ENCODE assay signal across 19 cellular contexts in the genomic region with DNA sequence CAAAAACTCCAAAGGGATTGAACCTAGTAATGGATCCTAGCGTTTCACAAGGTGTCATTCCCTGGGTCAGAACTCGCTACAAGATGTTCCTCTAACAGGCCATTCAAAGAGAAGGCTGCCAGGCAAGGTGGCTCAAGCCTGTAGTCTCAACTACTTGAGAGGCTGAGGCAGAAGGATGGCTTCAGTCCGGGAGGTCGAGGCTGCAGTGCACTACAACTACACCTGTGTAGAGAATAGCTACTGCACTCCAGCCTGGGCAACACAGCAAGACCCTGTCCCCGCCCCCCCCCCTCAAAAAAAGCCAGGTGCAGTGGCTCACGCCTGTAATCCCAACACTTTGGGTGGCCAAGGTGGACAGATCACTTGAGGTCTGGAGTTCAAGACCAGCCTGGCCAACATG. TPM values are rescaled to one million over a fixed set of nuclear protein-coding genes. Genes with fewer than 3 reads are reported as not detected.
DNase-seq lines count a peak whose midpoint lies in the region; ATAC-seq, FAIRE-seq and TF ChIP-seq lines count a peak whose summit lies in the region.
"Had no signal": no experiment of that assay in that cellular context is flagged by ENCODE, and none has a peak within 500 bp of the region (broad histone marks: within the 10 kb centered on the region; RNA-seq: fewer than 3 reads in every experiment).

No MANE protein-coding gene starts in this region.

- CTCF ChIA-PET in activated CD8-positive, alpha-beta memory T cell treated with anti-CD3 and anti-CD28 coated beads, Interleukin-2, amount 10 ng/mL, durations not matched to agents 7 days and 5 days (lab: Charles Lee), result interaction anchor here (0.6 to 1.3 kb wide), 3 partner anchors 16 to 148 kb away, joined by 3 to 6 read pairs (median 3); no protein-coding TSS in a partner anchor
- CTCF ChIA-PET in HepG2 (lab: Yijun Ruan, JAX; ENCODE audit: low intra/inter-chr PET ratio, low total read pairs), result no interaction called here

- H3K36me3 Mint-ChIP-seq in activated CD8-positive, alpha-beta memory T cell treated with anti-CD3 and anti-CD28 coated beads, Interleukin-2, amount 10 ng/mL, durations not matched to agents 7 days and 5 days, result peaks cover 41% of the 10 kb centered on the region

- TF ChIP-seq EP300 in HepG2 (IDR thresholded peaks at IDR 0.05; ENCODE audit: low read depth in 2 of 2, low read length in 2 of 2) (no peak), HepG2 (CRISPR knock-in tag; IDR thresholded peaks at IDR 0.05; ENCODE audit: borderline replicate concordance) (no peak)

- H3K36me3 ChIP-seq in HepG2 (replicated peaks in 1 of 2; ENCODE audit: control insufficient read depth in 1 of 2, insufficient read depth in 2 of 2, low read length in 2 of 2), result no peaks in the 10 kb centered on the region
- no peaks in the 10 kb centered on the region for H3K36me3 ChIP-seq in right lobe of liver

- no peak for TF ChIP-seq CTCF in HepG2 (CRISPR knock-in tag; IDR thresholded peaks at IDR 0.05)
- TF ChIP-seq CTCF in right lobe of liver (IDR thresholded peaks at IDR 0.05), result no peak
- no peak for TF ChIP-seq CTCF in foreskin keratinocyte (conservative IDR thresholded peaks at IDR 0.05)
- TF ChIP-seq CTCF in coronary artery (IDR thresholded peaks at IDR 0.05), result no peak

- H3K27ac ChIP-seq in HepG2 (ENCODE audit: extremely low read length, insufficient read depth, low read length) (no peak overlapping the region), right lobe of liver (no peak overlapping the region), foreskin keratinocyte (peak overlapping the region; percentile 5), coronary artery (no peak overlapping the region)
- H3K27ac ChIP-seq: BLaER1 had no signal

- BruUV-seq in HepG2 (replicated peaks; lab: Mats Ljungman, UMichigan), result no TSS peak

- no peak overlapping the region for H3K4me2 ChIP-seq in HepG2 (ENCODE audit: low read depth, low read length)
- H3K4me2 ChIP-seq: BLaER1 had no signal

- no peak overlapping the region for H2AFZ ChIP-seq in HepG2 (ENCODE audit: low read length)

- H3K27me3 ChIP-seq in HepG2 (ENCODE audit: control insufficient read depth in 1 of 2, insufficient read depth in 2 of 2, low read length in 2 of 2), result no peaks in the 10 kb centered on the region
- no peaks in the 10 kb centered on the region for H3K27me3 ChIP-seq in right lobe of liver
- no peaks in the 10 kb centered on the region for H3K27me3 ChIP-seq in foreskin keratinocyte
- H3K27me3 ChIP-seq: BLaER1 had no signal

- no peaks in the 10 kb centered on the region for H3K27me3 Mint-ChIP-seq in activated CD8-positive, alpha-beta memory T cell treated with anti-CD3 and anti-CD28 coated beads, Interleukin-2, amount 10 ng/mL, durations not matched to agents 7 days and 5 days

- WGBS in HepG2 (ENCODE audit: low lambda C conversion rate), result 100% methylated on average over 3 of the region's 6 CpGs
- WGBS in right lobe of liver (ENCODE audit: insufficient coverage, low coverage, low lambda C conversion rate, missing lambda C conversion rate), result 93% methylated on average over 3 of the region's 6 CpGs

- H3K4me1 ChIP-seq in HepG2 (ENCODE audit: insufficient read depth, low read length) (peaks cover 58% of the 10 kb centered on the region), right lobe of liver (peaks cover 0 to 44% (median 18%) of the 10 kb centered on the region in 4 donors), foreskin keratinocyte (peaks cover 41% of the 10 kb centered on the region)
- H3K4me1 ChIP-seq: BLaER1 had no signal

- peaks cover 71% of the 10 kb centered on the region for H3K79me2 ChIP-seq in HepG2 (ENCODE audit: insufficient read depth, low read length)

- FAIRE-seq in HepG2 (lab: Jason Lieb, UNC), result no peak

- ATAC-seq in activated CD8-positive, alpha-beta memory T cell treated with anti-CD3 and anti-CD28 coated beads, Interleukin-2, amount 10 ng/mL, durations not matched to agents 7 days and 5 days, result no peak
- ATAC-seq in HepG2, result no peak
- no peak for ATAC-seq in right lobe of liver
- no peak for ATAC-seq in foreskin keratinocyte
- ATAC-seq in GM18502 (IDR thresholded peaks at IDR 0.05; ENCODE audit: poor library complexity, unreplicated experiment), result no peak
- ATAC-seq in HG02852 (IDR thresholded peaks at IDR 0.05; ENCODE audit: unreplicated experiment), result no peak
- ATAC-seq: CD8-positive, alpha-beta T cell; HCT116 had no signal

- H4K20me1 ChIP-seq in HepG2 (ENCODE audit: insufficient read depth, low read length), result peaks cover 5% of the 10 kb centered on the region; the same call in 1 of the 2 replicates

- no peak overlapping the region for H3K4me3 ChIP-seq in HepG2 (replicated peaks in 1 of 3; ENCODE audit: insufficient read depth in 1 of 3, low read depth in 2 of 3, low read length in 3 of 3)
- no peak overlapping the region for H3K4me3 ChIP-seq in right lobe of liver
- H3K4me3 ChIP-seq in coronary artery, result no peak overlapping the region
- H3K4me3 ChIP-seq: BLaER1 had no signal

- POLR2A ChIA-PET in HepG2 (lab: Yijun Ruan, JAX), result no interaction called here

- TF ChIP-seq POLR2A in HepG2 (IDR thresholded peaks at IDR 0.05; ENCODE audit: insufficient read depth in 1 of 2, low read depth in 2 of 2, low read length in 2 of 2), result no peak
- TF ChIP-seq POLR2A in right lobe of liver (IDR thresholded peaks at IDR 0.05), result no peak

- in situ Hi-C loops in HepG2 (cut with HindIII; ENCODE audit: extremely low pct_ligation_motif_present, low pct_unique_long_range_greater_than_20kb), result no loop called here

- intact Hi-C loops in HepG2 (cut with micrococcal nuclease; ENCODE audit: unreplicated experiment) (no loop called here), right lobe of liver (cut with DNase I) (no loop called here)

- H3K4me3 Mint-ChIP-seq in activated CD8-positive, alpha-beta memory T cell treated with anti-CD3 and anti-CD28 coated beads, Interleukin-2, amount 10 ng/mL, durations not matched to agents 7 days and 5 days, result no peak overlapping the region
- H3K4me3 Mint-ChIP-seq: CD14-positive monocyte; CD8-positive, alpha-beta T cell; HFFc6 had no signal

- TF ChIP-seq RAD21 in HepG2 (CRISPR knock-in tag; IDR thresholded peaks at IDR 0.05), result no peak

- no peak overlapping the region for H3K9ac ChIP-seq in HepG2 (ENCODE audit: insufficient read depth, low read depth, low read length)
- H3K9ac ChIP-seq: BLaER1 had no signal

- peaks cover 5% of the 10 kb centered on the region for H3K9me3 Mint-ChIP-seq in activated CD8-positive, alpha-beta memory T cell treated with anti-CD3 and anti-CD28 coated beads, Interleukin-2, amount 10 ng/mL, durations not matched to agents 7 days and 5 days (ENCODE audit: low read depth)

- peak; percentile 45 for DNase-seq in activated CD8-positive, alpha-beta memory T cell treated with anti-CD3 and anti-CD28 coated beads for 24 hours
- DNase-seq in activated CD8-positive, alpha-beta memory T cell treated with anti-CD3 and anti-CD28 coated beads, Interleukin-2, amount 10 ng/mL, durations not matched to agents 7 days and 5 days, result no peak
- DNase-seq in HepG2 (ENCODE audit: low spot score), result no peak
- no peak for DNase-seq in right lobe of liver
- DNase-seq in foreskin keratinocyte, result no peak
- DNase-seq in coronary artery (ENCODE audit: low spot score), result no peak
- DNase-seq: 8988T; Calu3; CD8-positive, alpha-beta T cell; DMS79 treated with DMSO at 0.1 percent for 48 hours; GF-D8; GOT3; H7; HFFc6 had no signal

- H3K4me1 Mint-ChIP-seq in activated CD8-positive, alpha-beta memory T cell treated with anti-CD3 and anti-CD28 coated beads, Interleukin-2, amount 10 ng/mL, durations not matched to agents 7 days and 5 days, result peaks cover 24% of the 10 kb centered on the region

- H3K9me3 ChIP-seq in HepG2 (ENCODE audit: low read length) (peaks cover 13% of the 10 kb centered on the region), right lobe of liver (no peaks in the 10 kb centered on the region)

- no peak overlapping the region for H3K27ac Mint-ChIP-seq in activated CD8-positive, alpha-beta memory T cell treated with anti-CD3 and anti-CD28 coated beads, Interleukin-2, amount 10 ng/mL, durations not matched to agents 7 days and 5 days
- H3K27ac Mint-ChIP-seq: HFFc6 had no signal

RNA-seq across cellular contexts. Expression of a gene that starts 14.4 kb away (rescaled TPM):
- 10 to 100 TPM; 23.2 to 32.9 TPM for total RNA-seq in activated CD8-positive, alpha-beta memory T cell treated with anti-CD3 and anti-CD28 coated beads, Interleukin-2, amount 10 ng/mL, durations not matched to agents 7 days and 5 days
- total RNA-seq in HepG2 (2016; rRNA removed; fragmentation: Illumina TruSeq; extraction: Trizol), result 4.8 and 8.5 TPM in 2 replicates
- total RNA-seq in HepG2 (2016; cell fraction: cytosol; rRNA removed; fragmentation: Illumina TruSeq; extraction: Trizol; ENCODE audit: low read depth), result 1.6 and 1.9 TPM in 2 replicates
- 4.2 and 8.0 TPM in 2 replicates for total RNA-seq in HepG2 (2016; cell fraction: insoluble cytoplasmic fraction; rRNA removed; fragmentation: Illumina TruSeq; extraction: Trizol)
- total RNA-seq in HepG2 (2016; cell fraction: membrane; rRNA removed; fragmentation: Illumina TruSeq; extraction: Trizol), result 6.4 and 7.5 TPM in 2 replicates
- total RNA-seq in HepG2 (2016; cell fraction: nucleus; rRNA removed; fragmentation: Illumina TruSeq; extraction: Trizol), result 12.1 and 12.8 TPM in 2 replicates
- polyA plus RNA-seq in HepG2 (2011; rRNA removed), result 10.6 and 12.3 TPM in 2 replicates
- polyA plus RNA-seq in HepG2 (2011; cell fraction: cytosol; rRNA removed), result 5.4 and 8.1 TPM in 2 replicates
- polyA plus RNA-seq in HepG2 (2011; cell fraction: nucleus; rRNA removed), result 6.7 and 6.8 TPM in 2 replicates
- 10.9 and 11.6 TPM in 2 replicates for polyA plus RNA-seq in HepG2 (2012)
- 0.76 and 0.94 TPM in 2 replicates for polyA plus RNA-seq in HepG2 (2016; cell fraction: cytosol; fragmentation: Illumina TruSeq; extraction: Trizol; ENCODE audit: low read depth)
- 18.5 and 19.8 TPM in 2 replicates for polyA plus RNA-seq in HepG2 (2016; cell fraction: insoluble cytoplasmic fraction; fragmentation: Illumina TruSeq; extraction: Trizol; ENCODE audit: low read depth)
- 5.2 and 6.2 TPM in 2 replicates for polyA plus RNA-seq in HepG2 (2016; cell fraction: membrane; fragmentation: Illumina TruSeq; extraction: Trizol; ENCODE audit: low read depth)
- polyA plus RNA-seq in HepG2 (2016; cell fraction: nucleus; fragmentation: Illumina TruSeq; extraction: Trizol; ENCODE audit: insufficient read depth, low read depth), result 20.2 and 21.2 TPM in 2 replicates
- 44.4 and 46.8 TPM in 2 replicates for polyA minus RNA-seq in HepG2 (2011; rRNA and poly(A)+ RNA removed; ENCODE audit: low replicate concordance)
- 10.9 and 11.6 TPM in 2 replicates for polyA minus RNA-seq in HepG2 (2011; cell fraction: cytosol; rRNA and poly(A)+ RNA removed)
- polyA minus RNA-seq in HepG2 (2011; cell fraction: nucleus; rRNA and poly(A)+ RNA removed), result 23.0 and 23.1 TPM in 2 replicates
- total RNA-seq in right lobe of liver, result 10 to 100 TPM in 5 of 6 experiments, 1 to 10 TPM in 1; 6.3 to 15.0 (median 11.5) TPM
- total RNA-seq in foreskin keratinocyte, result 26.6 and 27.2 TPM in 2 replicates
- polyA plus RNA-seq in foreskin keratinocyte, result 9.6 and 12.0 TPM in 2 replicates

RNA-seq across cellular contexts. Expression of a gene that starts 45.2 kb away (rescaled TPM):
- total RNA-seq in activated CD8-positive, alpha-beta memory T cell treated with anti-CD3 and anti-CD28 coated beads, Interleukin-2, amount 10 ng/mL, durations not matched to agents 7 days and 5 days, result 1 to 10 TPM; 5.5 to 5.8 TPM
- total RNA-seq in HepG2 (2016; rRNA removed; fragmentation: Illumina TruSeq; extraction: Trizol) (8.9 and 16.0 TPM in 2 replicates), right lobe of liver (10 to 100 TPM in 4 of 6 experiments, 1 to 10 TPM in 2; 9.6 to 17.0 (median 10.8) TPM), foreskin keratinocyte (21.4 and 22.7 TPM in 2 replicates)
- total RNA-seq in HepG2 (2016; cell fraction: cytosol; rRNA removed; fragmentation: Illumina TruSeq; extraction: Trizol; ENCODE audit: low read depth), result 9.2 and 12.3 TPM in 2 replicates
- total RNA-seq in HepG2 (2016; cell fraction: insoluble cytoplasmic fraction; rRNA removed; fragmentation: Illumina TruSeq; extraction: Trizol), result 6.9 and 17.5 TPM in 2 replicates
- total RNA-seq in HepG2 (2016; cell fraction: membrane; rRNA removed; fragmentation: Illumina TruSeq; extraction: Trizol), result 15.4 and 17.4 TPM in 2 replicates
- 22.8 and 24.9 TPM in 2 replicates for total RNA-seq in HepG2 (2016; cell fraction: nucleus; rRNA removed; fragmentation: Illumina TruSeq; extraction: Trizol)
- polyA plus RNA-seq in HepG2 (2011; rRNA removed) (13.3 and 13.6 TPM in 2 replicates), foreskin keratinocyte (18.2 and 21.6 TPM in 2 replicates)
- polyA plus RNA-seq in HepG2 (2011; cell fraction: cytosol; rRNA removed), result 6.7 and 7.7 TPM in 2 replicates
- 23.4 and 26.4 TPM in 2 replicates for polyA plus RNA-seq in HepG2 (2011; cell fraction: nucleus; rRNA removed)
- polyA plus RNA-seq in HepG2 (2012), result 9.0 and 11.5 TPM in 2 replicates
- 9.0 and 13.4 TPM in 2 replicates for polyA plus RNA-seq in HepG2 (2016; cell fraction: cytosol; fragmentation: Illumina TruSeq; extraction: Trizol; ENCODE audit: low read depth)
- 7.3 and 7.9 TPM in 2 replicates for polyA plus RNA-seq in HepG2 (2016; cell fraction: insoluble cytoplasmic fraction; fragmentation: Illumina TruSeq; extraction: Trizol; ENCODE audit: low read depth)
- polyA plus RNA-seq in HepG2 (2016; cell fraction: membrane; fragmentation: Illumina TruSeq; extraction: Trizol; ENCODE audit: low read depth), result 14.0 and 14.1 TPM in 2 replicates
- 38.7 and 42.7 TPM in 2 replicates for polyA plus RNA-seq in HepG2 (2016; cell fraction: nucleus; fragmentation: Illumina TruSeq; extraction: Trizol; ENCODE audit: insufficient read depth, low read depth)
- 15.1 and 25.2 TPM in 2 replicates for polyA minus RNA-seq in HepG2 (2011; rRNA and poly(A)+ RNA removed; ENCODE audit: low replicate concordance)
- polyA minus RNA-seq in HepG2 (2011; cell fraction: cytosol; rRNA and poly(A)+ RNA removed), result 3.6 and 5.3 TPM in 2 replicates
- polyA minus RNA-seq in HepG2 (2011; cell fraction: nucleus; rRNA and poly(A)+ RNA removed), result 13.9 and 19.4 TPM in 2 replicates
